Comparison of ENCODE assay signal across 10 cellular contexts in the genomic region with DNA sequence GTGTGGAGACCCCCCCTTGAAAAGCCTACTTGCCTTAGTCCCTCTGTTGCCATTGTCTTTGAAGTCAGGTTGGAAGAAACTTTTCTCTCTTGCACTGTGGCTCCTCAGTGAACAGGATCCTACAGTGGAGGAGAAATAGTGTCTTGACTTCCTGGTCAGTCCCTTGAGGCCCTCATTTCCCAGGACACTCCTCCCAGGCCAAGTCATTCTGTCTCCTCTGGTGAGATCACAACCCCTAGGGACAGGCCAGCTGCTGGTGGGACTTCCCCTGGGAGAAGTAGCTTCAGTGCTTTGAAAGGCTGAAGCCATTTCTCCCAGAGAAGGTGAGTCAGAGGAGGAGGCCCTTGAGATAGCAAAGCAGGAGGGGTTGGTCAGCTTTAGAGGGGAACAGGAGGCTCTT.
DNase-seq lines count a peak whose midpoint lies in the region; ATAC-seq and TF ChIP-seq lines count a peak whose summit lies in the region.
"Had no signal": no experiment of that assay in that cellular context is flagged by ENCODE, and none has a peak within 500 bp of the region (broad histone marks: within the 10 kb centered on the region; RNA-seq: fewer than 3 reads in every experiment).

No MANE protein-coding gene starts in this region.

- TF ChIP-seq POLR2A in erythroblast (IDR thresholded peaks at IDR 0.05; ENCODE audit: low read length), result no peak

- ATAC-seq in GM18498 (IDR thresholded peaks at IDR 0.05; ENCODE audit: unreplicated experiment) (peak; percentile 88), GM21423 (IDR thresholded peaks at IDR 0.05; ENCODE audit: unreplicated experiment) (peak; percentile 96), HG03108 (IDR thresholded peaks at IDR 0.05; ENCODE audit: unreplicated experiment) (peak; percentile 96)

- no peak for TF ChIP-seq CTCF in epithelial cell of esophagus (IDR thresholded peaks at IDR 0.05; ENCODE audit: insufficient read depth, low read depth, low read length, missing control alignments)

- H3K4me3 ChIP-seq in epithelial cell of esophagus (ENCODE audit: low read length), result no peak overlapping the region

- DNase-seq in epithelial cell of esophagus (ENCODE audit: low read depth) (peak; percentile 21), erythroblast (lab: John Stamatoyannopoulos, UW) (no peak), RPMI8226 (no peak)
- DNase-seq in stimulated activated CD4-positive, alpha-beta T cell treated with anti-CD3 and anti-CD28 coated beads, Interleukin-2, amount 100 ng/mL, for 24 hours, result no peak
- DNase-seq in activated CD4-positive, alpha-beta T cell treated with anti-CD3 and anti-CD28 coated beads, Interleukin-2, amount 50 U/mL, for 48 hours, result no peak
- DNase-seq: activated B cell treated with CpG ODN at 0.5 μM for 24 hours; stimulated activated CD4-positive, alpha-beta T cell treated with anti-CD3 and anti-CD28 coated beads, Interleukin-4, amount 100 ng/mL, for 4 hours had no signal
